30 cellular contexts compared by ENCODE assay signal in genomic region chr14:36442824-36443241, GRCh38.
DNase-seq lines count a peak whose midpoint lies in the region; ATAC-seq and TF ChIP-seq lines count a peak whose summit lies in the region.
"Had no signal": no experiment of that assay in that cellular context is flagged by ENCODE, and none has a peak within 500 bp of the region (broad histone marks: within the 10 kb centered on the region; RNA-seq: fewer than 3 reads in every experiment).

No MANE protein-coding gene starts in this region.

- peaks cover 21% of the 10 kb centered on the region for H3K27me3 Mint-ChIP-seq in GM23338 (ENCODE audit: insufficient read depth, low read depth, poor library complexity)
- H3K27me3 Mint-ChIP-seq in WTC11 (ENCODE audit: low read depth): peaks cover 95% of the 10 kb centered on the region
- peaks cover 9 to 38% (median 14%) of the 10 kb centered on the region in 5 donors for H3K27me3 Mint-ChIP-seq in naive thymus-derived CD8-positive, alpha-beta T cell

- H3K27ac ChIP-seq in GM23338 (ENCODE audit: low read depth) (no peak overlapping the region), Peyer's patch (no peak overlapping the region)
- H3K27ac ChIP-seq: A549, breast epithelium, coronary artery, esophagus muscularis mucosa, foreskin keratinocyte, left ventricle myocardium inferior, skin epidermis, upper lobe of left lung had no signal

- peaks cover 58% of the 10 kb centered on the region for H3K4me1 Mint-ChIP-seq in GM23338
- peaks cover 48% of the 10 kb centered on the region for H3K4me1 Mint-ChIP-seq in WTC11
- H3K4me1 Mint-ChIP-seq in naive thymus-derived CD8-positive, alpha-beta T cell: no peaks in the 10 kb centered on the region
- H3K4me1 Mint-ChIP-seq: activated CD4-positive, alpha-beta memory T cell treated with anti-CD3 and anti-CD28 coated beads, Interleukin-2, amount 10 ng/mL, durations not matched to agents 7 days and 5 days; CD4-positive, alpha-beta memory T cell; T-helper 17 cell had no signal

- no peak overlapping the region for H2AFZ ChIP-seq in GM23338

- H3K9me2 ChIP-seq in GM23338 (ENCODE audit: insufficient read depth): no peaks in the 10 kb centered on the region
- H3K9me2 ChIP-seq: SK-N-SH had no signal

- peak overlapping the region; percentile 66 for H3K4me2 ChIP-seq in GM23338
- H3K4me2 ChIP-seq: A549, SK-N-SH had no signal

- H3K27me3 ChIP-seq in GM23338 (ENCODE audit: insufficient read depth) (peaks cover 50% of the 10 kb centered on the region), Peyer's patch (no peaks in the 10 kb centered on the region)
- H3K27me3 ChIP-seq: upper lobe of left lung had no signal

- peak; percentile 68 for DNase-seq in GM23338 (ENCODE audit: low spot score)
- peak; percentile 59 to 90 for DNase-seq in NCI-H2081 (lab: John Stamatoyannopoulos, UW)
- no peak for DNase-seq in WTC11 (ENCODE audit: low spot score)
- DNase-seq in left lobe of liver (ENCODE audit: low spot score): no peak
- no peak for DNase-seq in SHP77 (lab: John Stamatoyannopoulos, UW)
- DNase-seq in naive thymus-derived CD8-positive, alpha-beta T cell: no peak
- DNase-seq in Peyer's patch: no peak
- DNase-seq: activated CD4-positive, alpha-beta memory T cell treated with anti-CD3 and anti-CD28 coated beads, Interleukin-2, amount 10 ng/mL, durations not matched to agents 7 days and 5 days; activated CD4-positive, CD25-positive, alpha-beta regulatory T cell treated with anti-CD3 and anti-CD28 coated beads, Interleukin-2, amount 50 U/mL, for 72 hours; activated CD8-positive, alpha-beta memory T cell treated with anti-CD3 and anti-CD28 coated beads, Interleukin-2, amount 50 U/mL, for 48 hours; activated naive CD4-positive, alpha-beta T cell treated with anti-CD3 and anti-CD28 coated beads, Interleukin-2, amount 50 U/mL, for 16 hours; AML-193; amniotic stem cell; CD4-positive, alpha-beta memory T cell; DMS53; foreskin keratinocyte; left ventricle myocardium inferior; NCI-H1436 treated with DMSO at 0.1 percent for 48 hours; NCI-H526 treated with DMSO at 0.1 percent for 48 hours; nucleus accumbens; SK-N-SH; T-helper 17 cell; upper lobe of left lung had no signal

- POLR2A ChIA-PET in WTC11 (lab: Charles Lee): no interaction called here
- POLR2A ChIA-PET in naive thymus-derived CD8-positive, alpha-beta T cell (lab: Charles Lee): no interaction called here

- H3K27ac Mint-ChIP-seq in GM23338: no peak overlapping the region
- no peak overlapping the region for H3K27ac Mint-ChIP-seq in WTC11
- no peak overlapping the region for H3K27ac Mint-ChIP-seq in naive thymus-derived CD8-positive, alpha-beta T cell
- H3K27ac Mint-ChIP-seq: activated CD4-positive, alpha-beta memory T cell treated with anti-CD3 and anti-CD28 coated beads, Interleukin-2, amount 10 ng/mL, durations not matched to agents 7 days and 5 days; CD4-positive, alpha-beta memory T cell; T-helper 17 cell had no signal

- H3K4me3 ChIP-seq in GM23338 (peak overlapping the region; percentile 33), Peyer's patch (no peak overlapping the region)
- H3K4me3 ChIP-seq: A549, breast epithelium, coronary artery, esophagus muscularis mucosa, left ventricle myocardium inferior, skin epidermis, upper lobe of left lung had no signal

- peak; percentile 97 for ATAC-seq in GM23338
- ATAC-seq in WTC11: peak; percentile 95
- peak; percentile 44 for ATAC-seq in left lobe of liver
- no peak for ATAC-seq in GM18907 (IDR thresholded peaks at IDR 0.05; ENCODE audit: unreplicated experiment)
- no peak for ATAC-seq in naive thymus-derived CD8-positive, alpha-beta T cell
- ATAC-seq: A549, foreskin keratinocyte, HCT116, T-helper 17 cell had no signal

- no peaks in the 10 kb centered on the region for H3K79me2 ChIP-seq in GM23338 (replicated peaks; ENCODE audit: insufficient read depth)

- no peaks in the 10 kb centered on the region for H3K9me3 ChIP-seq in Peyer's patch
- H3K9me3 ChIP-seq: A549, breast epithelium, esophagus muscularis mucosa, left ventricle myocardium inferior, SK-N-SH, upper lobe of left lung had no signal

- H3K36me3 ChIP-seq in GM23338 (ENCODE audit: insufficient read depth) (no peaks in the 10 kb centered on the region), Peyer's patch (no peaks in the 10 kb centered on the region)
- H3K36me3 ChIP-seq: breast epithelium, esophagus muscularis mucosa, left ventricle myocardium inferior, upper lobe of left lung had no signal

- peaks cover 57% of the 10 kb centered on the region for H3K4me1 ChIP-seq in GM23338 (ENCODE audit: insufficient read depth)
- H3K4me1 ChIP-seq in Peyer's patch: no peaks in the 10 kb centered on the region
- H3K4me1 ChIP-seq: A549, breast epithelium, esophagus muscularis mucosa, foreskin keratinocyte, left ventricle myocardium inferior had no signal

- no peaks in the 10 kb centered on the region for H4K20me1 ChIP-seq in GM23338 (replicated peaks; ENCODE audit: insufficient read depth)

- H3K9me3 Mint-ChIP-seq in GM23338 (no peaks in the 10 kb centered on the region), WTC11 (no peaks in the 10 kb centered on the region)
- H3K9me3 Mint-ChIP-seq in naive thymus-derived CD8-positive, alpha-beta T cell: no peaks in the 10 kb centered on the region
- H3K9me3 Mint-ChIP-seq: activated CD4-positive, alpha-beta memory T cell treated with anti-CD3 and anti-CD28 coated beads, Interleukin-2, amount 10 ng/mL, durations not matched to agents 7 days and 5 days; CD4-positive, alpha-beta memory T cell had no signal

- TF ChIP-seq CTCF in GM23338 (conservative IDR thresholded peaks at IDR 0.05; ENCODE audit: low read depth in 2 of 2) (no peak), WTC11 (IDR thresholded peaks at IDR 0.05) (no peak), Peyer's patch (IDR thresholded peaks at IDR 0.05) (no peak)

- peaks cover 7% of the 10 kb centered on the region; the same call in 1 of the 2 replicates for H3F3A ChIP-seq in GM23338 (replicated peaks; ENCODE audit: low read depth)

- H3K36me3 Mint-ChIP-seq in GM23338 (ENCODE audit: low read depth) (no peaks in the 10 kb centered on the region), WTC11 (no peaks in the 10 kb centered on the region)
- H3K36me3 Mint-ChIP-seq in naive thymus-derived CD8-positive, alpha-beta T cell: no peaks in the 10 kb centered on the region
- H3K36me3 Mint-ChIP-seq: CD4-positive, alpha-beta memory T cell had no signal

- CTCF ChIA-PET in WTC11 (lab: Charles Lee): interaction anchor here (1.5 to 3.6 kb wide), 6 partner anchors 9 to 373 kb away, joined by 4 to 28 read pairs (median 8); no protein-coding TSS in a partner anchor

- H3K4me3 Mint-ChIP-seq in GM23338 (peak overlapping the region; percentile 52; the same call in 1 of the 3 replicates), WTC11 (peak overlapping the region; percentile 39)
- no peak overlapping the region for H3K4me3 Mint-ChIP-seq in naive thymus-derived CD8-positive, alpha-beta T cell
- H3K4me3 Mint-ChIP-seq: activated CD4-positive, alpha-beta memory T cell treated with anti-CD3 and anti-CD28 coated beads, Interleukin-2, amount 10 ng/mL, durations not matched to agents 7 days and 5 days; CD4-positive, alpha-beta memory T cell; T-helper 17 cell had no signal

- TF ChIP-seq POLR2A in Peyer's patch (IDR thresholded peaks at IDR 0.05): no peak

TF ChIP-seq in GM23338, 12 proteins besides CTCF, POLR2A, EP300 and RAD21 (continues in another document):
- no peak for TF ChIP-seq ZNF114 (CRISPR knock-in tag; IDR thresholded peaks at IDR 0.05)
- TF ChIP-seq POLR2AphosphoS5 (IDR thresholded peaks at IDR 0.05; ENCODE audit: low read depth): no peak
- no peak for TF ChIP-seq JUNB (IDR thresholded peaks at IDR 0.05; ENCODE audit: unreplicated experiment)
- TF ChIP-seq, protein P1, sequence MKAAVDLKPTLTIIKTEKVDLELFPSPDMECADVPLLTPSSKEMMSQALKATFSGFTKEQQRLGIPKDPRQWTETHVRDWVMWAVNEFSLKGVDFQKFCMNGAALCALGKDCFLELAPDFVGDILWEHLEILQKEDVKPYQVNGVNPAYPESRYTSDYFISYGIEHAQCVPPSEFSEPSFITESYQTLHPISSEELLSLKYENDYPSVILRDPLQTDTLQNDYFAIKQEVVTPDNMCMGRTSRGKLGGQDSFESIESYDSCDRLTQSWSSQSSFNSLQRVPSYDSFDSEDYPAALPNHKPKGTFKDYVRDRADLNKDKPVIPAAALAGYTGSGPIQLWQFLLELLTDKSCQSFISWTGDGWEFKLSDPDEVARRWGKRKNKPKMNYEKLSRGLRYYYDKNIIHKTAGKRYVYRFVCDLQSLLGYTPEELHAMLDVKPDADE (IDR thresholded peaks at IDR 0.05): no peak
- TF ChIP-seq EZH2phosphoT487 (IDR thresholded peaks at IDR 0.05; ENCODE audit: unreplicated experiment): no peak
- TF ChIP-seq EZH2 (IDR thresholded peaks at IDR 0.05; ENCODE audit: low read depth, unreplicated experiment): no peak
- no peak for TF ChIP-seq STAT1 (IDR thresholded peaks at IDR 0.05; ENCODE audit: unreplicated experiment)
- no peak for TF ChIP-seq CREB1 (CRISPR knock-in tag; IDR thresholded peaks at IDR 0.05; ENCODE audit: low read depth)

TF ChIP-seq in WTC11, 78 proteins besides CTCF, POLR2A, EP300 and RAD21 (continues in another document):
- TF ChIP-seq E2F4 (CRISPR knock-in tag; IDR thresholded peaks at IDR 0.05; ENCODE audit: borderline replicate concordance, low read depth) (no peak), USF2 (CRISPR knock-in tag; IDR thresholded peaks at IDR 0.05) (no peak), E2F5 (CRISPR knock-in tag; IDR thresholded peaks at IDR 0.05) (no peak), FOXP1 (CRISPR knock-in tag; IDR thresholded peaks at IDR 0.05; ENCODE audit: borderline replicate concordance) (no peak)

Comparison
In these comparisons a context has a peak if more than half of its experiments do, and no peak if none do; other contexts are left out.
1. ATAC-seq: peak in GM23338 (single experiment), WTC11 (single experiment) and left lobe of liver (single experiment); none in GM18907 (single experiment) and naive thymus-derived CD8-positive, alpha-beta T cell (0 of 2).
2. DNase-seq: peak in GM23338 (single experiment) and NCI-H2081 (2 of 2); none in WTC11 (single experiment), left lobe of liver (single experiment), SHP77 (0 of 2), naive thymus-derived CD8-positive, alpha-beta T cell (0 of 10) and Peyer's patch (0 of 3).
3. H3K4me3 Mint-ChIP-seq: peak in GM23338 (single experiment) and WTC11 (single experiment); none in naive thymus-derived CD8-positive, alpha-beta T cell (0 of 10).